ENCODE assay signal across 13 cellular contexts in the genomic region with DNA sequence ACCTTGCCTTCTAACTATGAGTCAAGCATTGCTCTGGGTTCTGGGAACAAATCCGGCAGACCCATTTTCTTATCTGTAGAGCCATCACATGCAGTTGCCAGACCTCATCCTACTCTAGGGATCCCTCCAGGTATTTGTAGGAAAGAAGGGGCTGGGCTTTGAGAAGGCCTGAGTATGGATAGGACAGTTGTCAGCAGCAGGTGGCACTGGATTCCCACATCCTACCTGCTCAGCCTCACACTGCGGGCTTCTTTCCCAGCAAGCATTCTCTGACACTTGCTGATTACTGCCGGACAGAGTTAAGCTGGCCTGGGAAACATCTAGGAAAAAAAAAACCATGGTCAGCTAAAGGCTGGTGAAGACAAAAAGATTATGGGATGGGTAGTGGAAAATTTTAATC.
"Had no signal": no experiment of that assay in that cellular context is flagged by ENCODE, and none has a peak within 500 bp of the region (broad histone marks: within the 10 kb centered on the region; RNA-seq: fewer than 3 reads in every experiment).

No MANE protein-coding gene starts in this region.

- DNase-seq: activated CD4-positive, alpha-beta T cell treated with anti-CD3 and anti-CD28 coated beads for 36 hours; activated CD8-positive, alpha-beta memory T cell treated with anti-CD3 and anti-CD28 coated beads, Interleukin-2, amount 50 U/mL, for 4 hours; activated CD8-positive, alpha-beta T cell treated with anti-CD3 and anti-CD28 coated beads for 36 hours; activated naive CD8-positive, alpha-beta T cell treated with anti-CD3 and anti-CD28 coated beads, Interleukin-2, amount 10 ng/mL, durations not matched to agents 7 days and 5 days; aorta; effector memory CD4-positive, alpha-beta T cell; left lung; mucosa of descending colon; naive thymus-derived CD4-positive, alpha-beta T cell; stimulated activated CD4-positive, alpha-beta T cell treated with anti-CD3 and anti-CD28 coated beads, Interleukin-1b, Interleukin-23, amount 100 ng/mL, for 48 hours; stimulated activated naive CD8-positive, alpha-beta T cell treated with anti-CD3 and anti-CD28 coated beads, Interleukin-15, amount 100 ng/mL, for 72 hours had no signal

- H3K4me3 ChIP-seq: left lung, mucosa of descending colon had no signal

- H3K4me1 ChIP-seq: left lung had no signal

- H3K27ac ChIP-seq: epithelial cell of prostate, left lung, neutrophil had no signal

- ATAC-seq: activated CD4-positive, alpha-beta T cell treated with anti-CD3 and anti-CD28 coated beads for 36 hours; activated CD8-positive, alpha-beta T cell treated with anti-CD3 and anti-CD28 coated beads for 36 hours; left lung; mucosa of descending colon; naive thymus-derived CD4-positive, alpha-beta T cell; stimulated activated naive CD8-positive, alpha-beta T cell treated with anti-CD3 and anti-CD28 coated beads, Interleukin-15, amount 100 ng/mL, for 72 hours had no signal

- H3K9me3 ChIP-seq: left lung, mucosa of descending colon, neutrophil had no signal

- H3K36me3 ChIP-seq: left lung, neutrophil had no signal
